ENCODE assay signal across 16 cellular contexts in genomic region chr1:33446590-33446989, GRCh38. TPM values are rescaled to one million over a fixed set of nuclear protein-coding genes. Genes with fewer than 3 reads are reported as not detected.
DNase-seq lines count a peak whose midpoint lies in the region; ATAC-seq and TF ChIP-seq lines count a peak whose summit lies in the region.
"Had no signal": no experiment of that assay in that cellular context is flagged by ENCODE, and none has a peak within 500 bp of the region (broad histone marks: within the 10 kb centered on the region; RNA-seq: fewer than 3 reads in every experiment).

No MANE protein-coding gene starts in this region.

- no peak overlapping the region for H3K27ac Mint-ChIP-seq in activated T-cell treated with anti-CD3 and anti-CD28 coated beads, Interleukin-2, amount 50 U/mL, for 72 hours
- H3K27ac Mint-ChIP-seq in activated T-cell treated with anti-CD3 and anti-CD28 coated beads, Interleukin-2, amount 50 U/mL, for 24 hours = no peak overlapping the region
- no peak overlapping the region for H3K27ac Mint-ChIP-seq in activated T-helper 1 cell treated with anti-CD3 and anti-CD28 coated beads, Interleukin-12 subunit alpha, Interleukin-12 subunit beta, Interleukin-2, Interleukin-4 antibody, amounts not matched to agents 30 ng/mL and 10 ng/mL and 1 ng/mL, durations not matched to agents 14 hours and 24 hours and 36 hours
- H3K27ac Mint-ChIP-seq in CD4-positive, alpha-beta memory T cell = no peak overlapping the region
- H3K27ac Mint-ChIP-seq: CD4-positive, alpha-beta T cell had no signal

- CTCF ChIA-PET in CD4-positive, alpha-beta memory T cell (lab: Charles Lee; ENCODE audit: partially characterized antibody) = interaction anchor here (1.4 kb wide), 1 partner anchor 24 kb away, joined by 4 read pairs; no protein-coding TSS in a partner anchor

- H3K18ac ChIP-seq in neuronal stem cell (ENCODE audit: low read length) = no peak overlapping the region

- no peak overlapping the region for H4K91ac ChIP-seq in neuronal stem cell (ENCODE audit: low read depth, low read length, poor library complexity)

- H3K36me3 Mint-ChIP-seq in activated T-cell treated with anti-CD3 and anti-CD28 coated beads, Interleukin-2, amount 50 U/mL, for 72 hours (ENCODE audit: insufficient read depth in 2 of 2) = no peaks in the 10 kb centered on the region
- H3K36me3 Mint-ChIP-seq in activated T-cell treated with anti-CD3 and anti-CD28 coated beads, Interleukin-2, amount 50 U/mL, for 24 hours (ENCODE audit: low read depth) = no peaks in the 10 kb centered on the region
- H3K36me3 Mint-ChIP-seq in activated T-helper 1 cell treated with anti-CD3 and anti-CD28 coated beads, Interleukin-12 subunit alpha, Interleukin-12 subunit beta, Interleukin-2, Interleukin-4 antibody, amounts not matched to agents 30 ng/mL and 10 ng/mL and 1 ng/mL, durations not matched to agents 14 hours and 24 hours and 36 hours (ENCODE audit: low read depth) = no peaks in the 10 kb centered on the region
- no peaks in the 10 kb centered on the region for H3K36me3 Mint-ChIP-seq in CD4-positive, alpha-beta memory T cell

- H3K4me3 Mint-ChIP-seq in activated T-cell treated with anti-CD3 and anti-CD28 coated beads, Interleukin-2, amount 50 U/mL, for 72 hours = no peak overlapping the region
- H3K4me3 Mint-ChIP-seq in activated T-cell treated with anti-CD3 and anti-CD28 coated beads, Interleukin-2, amount 50 U/mL, for 24 hours = no peak overlapping the region
- no peak overlapping the region for H3K4me3 Mint-ChIP-seq in activated T-helper 1 cell treated with anti-CD3 and anti-CD28 coated beads, Interleukin-12 subunit alpha, Interleukin-12 subunit beta, Interleukin-2, Interleukin-4 antibody, amounts not matched to agents 30 ng/mL and 10 ng/mL and 1 ng/mL, durations not matched to agents 14 hours and 24 hours and 36 hours
- no peak overlapping the region for H3K4me3 Mint-ChIP-seq in CD4-positive, alpha-beta memory T cell
- H3K4me3 Mint-ChIP-seq: CD4-positive, alpha-beta T cell had no signal

- no peak overlapping the region for H3K9ac ChIP-seq in neuronal stem cell (ENCODE audit: low read depth, low read length, poor library complexity)

- TF ChIP-seq CTCF in dorsolateral prefrontal cortex (IDR thresholded peaks at IDR 0.05 in 54 of 56, conservative IDR thresholded peaks at IDR 0.05 in 2 of 56; ENCODE audit: low read depth in 1 of 56, partially characterized antibody in 56 of 56) = no peak

- H2BK120ac ChIP-seq in neuronal stem cell (ENCODE audit: low read depth, low read length) = no peak overlapping the region

- WGBS in neuronal stem cell (ENCODE audit: extremely low coverage in 2 of 2, insufficient read length in 2 of 2, insufficient replicate concordance in 1 of 2), 2 donors = no CpG with 5 or more reads among the region's 3 CpGs

- H3K27ac ChIP-seq in neuronal stem cell (replicated peaks; ENCODE audit: low read length) (no peak overlapping the region), dorsolateral prefrontal cortex (no peak overlapping the region)
- H3K27ac ChIP-seq in CD4-positive, alpha-beta memory T cell (ENCODE audit: low read depth, low read length) = no peak overlapping the region
- H3K27ac ChIP-seq: SJCRH30 had no signal

- H3K4me3 ChIP-seq in neuronal stem cell (ENCODE audit: low read length in 2 of 2) (no peak overlapping the region), dorsolateral prefrontal cortex (no peak overlapping the region)
- no peak overlapping the region for H3K4me3 ChIP-seq in CD4-positive, alpha-beta memory T cell (ENCODE audit: low read length in 2 of 2)
- H3K4me3 ChIP-seq: SJCRH30 had no signal

- H3K4me1 ChIP-seq in neuronal stem cell (ENCODE audit: control insufficient read depth in 2 of 2, insufficient read depth in 1 of 2, low read depth in 1 of 2, low read length in 2 of 2) = peaks cover 0 to 8% of the 10 kb centered on the region in 2 donors
- no peaks in the 10 kb centered on the region for H3K4me1 ChIP-seq in CD4-positive, alpha-beta memory T cell (ENCODE audit: insufficient read depth, low read length)

- H2AFZ ChIP-seq in neuronal stem cell (ENCODE audit: low read length) = peak overlapping the region; percentile 9

- H3K27me3 Mint-ChIP-seq in activated T-cell treated with anti-CD3 and anti-CD28 coated beads, Interleukin-2, amount 50 U/mL, for 72 hours (ENCODE audit: low read depth) = peaks cover 21% of the 10 kb centered on the region
- H3K27me3 Mint-ChIP-seq in activated T-cell treated with anti-CD3 and anti-CD28 coated beads, Interleukin-2, amount 50 U/mL, for 24 hours = peaks cover 30% of the 10 kb centered on the region
- peaks cover 26% of the 10 kb centered on the region for H3K27me3 Mint-ChIP-seq in activated T-helper 1 cell treated with anti-CD3 and anti-CD28 coated beads, Interleukin-12 subunit alpha, Interleukin-12 subunit beta, Interleukin-2, Interleukin-4 antibody, amounts not matched to agents 30 ng/mL and 10 ng/mL and 1 ng/mL, durations not matched to agents 14 hours and 24 hours and 36 hours (ENCODE audit: insufficient read depth)
- H3K27me3 Mint-ChIP-seq in CD4-positive, alpha-beta memory T cell = peaks cover 8 to 16% of the 10 kb centered on the region in 2 donors

- peak; percentile 65 to 70 for ATAC-seq in activated T-cell treated with anti-CD3 and anti-CD28 coated beads, Interleukin-2, amount 50 U/mL, for 72 hours (replicated peaks in 1 of 2)

- DNase-seq in activated T-cell treated with anti-CD3 and anti-CD28 coated beads, Interleukin-2, amount 50 U/mL, for 72 hours = peak in 1 of 2 donors; percentile 14
- DNase-seq in activated T-cell treated with anti-CD3 and anti-CD28 coated beads, Interleukin-2, amount 50 U/mL, for 24 hours = no peak
- peak; percentile 43 for DNase-seq in NCI-H226
- peak; percentile 9 for DNase-seq in activated T-helper 1 cell treated with anti-CD3 and anti-CD28 coated beads, Interleukin-12 subunit alpha, Interleukin-12 subunit beta, Interleukin-2, Interleukin-4 antibody, amounts not matched to agents 30 ng/mL and 10 ng/mL and 1 ng/mL, durations not matched to agents 14 hours and 24 hours and 36 hours (ENCODE audit: low spot score)
- DNase-seq in neuronal stem cell (ENCODE audit: low spot score) = no peak
- DNase-seq in NCI-H524 treated with DMSO at 0.1 percent for 48 hours (lab: John Stamatoyannopoulos, UW) = no peak
- no peak for DNase-seq in CD4-positive, alpha-beta memory T cell
- DNase-seq in dorsolateral prefrontal cortex = no peak
- DNase-seq: Calu3; CD4-positive, alpha-beta T cell; GF-D8; KG1; NCI-H1105 treated with DMSO at 0.1 percent for 48 hours; NCI-H1694 treated with DMSO at 0.1 percent for 48 hours; NCI-H526; SJCRH30 had no signal

- POLR2A ChIA-PET in CD4-positive, alpha-beta memory T cell (lab: Charles Lee; ENCODE audit: partially characterized antibody) = no interaction called here

- no peak overlapping the region for H2BK5ac ChIP-seq in neuronal stem cell (ENCODE audit: low read length)

- intact Hi-C loops in activated T-helper 1 cell treated with anti-CD3 and anti-CD28 coated beads, Interleukin-12 subunit alpha, Interleukin-12 subunit beta, Interleukin-2, Interleukin-4 antibody, amounts not matched to agents 30 ng/mL and 10 ng/mL and 1 ng/mL, durations not matched to agents 14 hours and 24 hours and 36 hours (cut with micrococcal nuclease) = no loop called here
- intact Hi-C loops in CD4-positive, alpha-beta memory T cell (cut with micrococcal nuclease) = no loop called here
- intact Hi-C loops in dorsolateral prefrontal cortex (cut with DNase I) = no loop called here

- peaks cover 0 to 7% of the 10 kb centered on the region in 2 donors for H3K9me3 ChIP-seq in neuronal stem cell (replicated peaks in 1 of 2; ENCODE audit: control insufficient read depth in 2 of 2, insufficient read depth in 1 of 2, low read depth in 1 of 2, low read length in 2 of 2)
- H3K9me3 ChIP-seq in CD4-positive, alpha-beta memory T cell (ENCODE audit: control insufficient read depth in 1 of 2, low read length in 2 of 2) = no peaks in the 10 kb centered on the region
- H3K9me3 ChIP-seq: SJCRH30 had no signal

- H3K9me3 Mint-ChIP-seq in activated T-cell treated with anti-CD3 and anti-CD28 coated beads, Interleukin-2, amount 50 U/mL, for 72 hours = no peaks in the 10 kb centered on the region
- H3K9me3 Mint-ChIP-seq in activated T-cell treated with anti-CD3 and anti-CD28 coated beads, Interleukin-2, amount 50 U/mL, for 24 hours = no peaks in the 10 kb centered on the region
- H3K9me3 Mint-ChIP-seq in activated T-helper 1 cell treated with anti-CD3 and anti-CD28 coated beads, Interleukin-12 subunit alpha, Interleukin-12 subunit beta, Interleukin-2, Interleukin-4 antibody, amounts not matched to agents 30 ng/mL and 10 ng/mL and 1 ng/mL, durations not matched to agents 14 hours and 24 hours and 36 hours = no peaks in the 10 kb centered on the region
- no peaks in the 10 kb centered on the region for H3K9me3 Mint-ChIP-seq in CD4-positive, alpha-beta memory T cell
- H3K9me3 Mint-ChIP-seq: CD4-positive, alpha-beta T cell had no signal

- peaks cover 8% of the 10 kb centered on the region for H3K4me1 Mint-ChIP-seq in activated T-cell treated with anti-CD3 and anti-CD28 coated beads, Interleukin-2, amount 50 U/mL, for 72 hours (ENCODE audit: low read depth)
- H3K4me1 Mint-ChIP-seq in activated T-cell treated with anti-CD3 and anti-CD28 coated beads, Interleukin-2, amount 50 U/mL, for 24 hours (ENCODE audit: low read depth) = no peaks in the 10 kb centered on the region
- peaks cover 41% of the 10 kb centered on the region for H3K4me1 Mint-ChIP-seq in activated T-helper 1 cell treated with anti-CD3 and anti-CD28 coated beads, Interleukin-12 subunit alpha, Interleukin-12 subunit beta, Interleukin-2, Interleukin-4 antibody, amounts not matched to agents 30 ng/mL and 10 ng/mL and 1 ng/mL, durations not matched to agents 14 hours and 24 hours and 36 hours (ENCODE audit: low read depth)
- H3K4me1 Mint-ChIP-seq in CD4-positive, alpha-beta memory T cell = no peaks in the 10 kb centered on the region

- H3K27me3 ChIP-seq in neuronal stem cell (ENCODE audit: control insufficient read depth in 3 of 3, insufficient read depth in 3 of 3, low read depth in 1 of 3, low read length in 3 of 3) (no peaks in the 10 kb centered on the region), dorsolateral prefrontal cortex (no peaks in the 10 kb centered on the region)
- H3K27me3 ChIP-seq in CD4-positive, alpha-beta memory T cell (ENCODE audit: insufficient read depth, low read length) = no peaks in the 10 kb centered on the region

- H2BK15ac ChIP-seq in neuronal stem cell (ENCODE audit: low read length) = no peak overlapping the region

- H3K79me1 ChIP-seq in neuronal stem cell (ENCODE audit: low read depth, low read length) = no peaks in the 10 kb centered on the region

- H2AK5ac ChIP-seq in neuronal stem cell (ENCODE audit: low read depth, low read length) = no peak overlapping the region

- H2BK12ac ChIP-seq in neuronal stem cell (ENCODE audit: low read length) = no peak overlapping the region

- H3K4ac ChIP-seq in neuronal stem cell (ENCODE audit: low read length) = no peak overlapping the region

- no peak overlapping the region for H3K23ac ChIP-seq in neuronal stem cell (ENCODE audit: low read depth, low read length, poor library complexity)

- H3K36me3 ChIP-seq in neuronal stem cell (replicated peaks in 1 of 2; ENCODE audit: control insufficient read depth in 2 of 2, insufficient read depth in 2 of 2, low read length in 2 of 2) = no peaks in the 10 kb centered on the region
- H3K36me3 ChIP-seq in CD4-positive, alpha-beta memory T cell (ENCODE audit: insufficient read depth, low read length) = no peaks in the 10 kb centered on the region
- H3K36me3 ChIP-seq: SJCRH30 had no signal

- H3K14ac ChIP-seq in neuronal stem cell (ENCODE audit: low read length) = no peak overlapping the region

- H3K4me2 ChIP-seq in neuronal stem cell (ENCODE audit: insufficient read depth, low read length, poor library complexity, severe bottlenecking) = no peak overlapping the region

- no peak overlapping the region for H4K8ac ChIP-seq in neuronal stem cell (ENCODE audit: low read depth, low read length)

RNA-seq across cellular contexts. Expression of gene PHC2, which starts 15.7 kb away (rescaled TPM):
- 10 to 100 TPM; 29.4 to 31.5 TPM for total RNA-seq in activated T-cell treated with anti-CD3 and anti-CD28 coated beads, Interleukin-2, amount 50 U/mL, for 72 hours
- total RNA-seq in activated T-helper 1 cell treated with anti-CD3 and anti-CD28 coated beads, Interleukin-12 subunit alpha, Interleukin-12 subunit beta, Interleukin-2, Interleukin-4 antibody, amounts not matched to agents 30 ng/mL and 10 ng/mL and 1 ng/mL, durations not matched to agents 14 hours and 24 hours and 36 hours = 36.7 and 40.1 TPM in 2 replicates
- polyA plus RNA-seq in neuronal stem cell (2013, experiment 1 of 2) = 128 TPM
- polyA plus RNA-seq in neuronal stem cell (2013, experiment 2 of 2) = 124 TPM
- total RNA-seq in CD4-positive, alpha-beta memory T cell = 10 to 100 TPM; 34.5 to 35.6 TPM
- 10 to 100 TPM; 11.3 to 26.3 TPM for polyA plus RNA-seq in CD4-positive, alpha-beta memory T cell
- total RNA-seq in dorsolateral prefrontal cortex = 100 to 1,000 TPM in 34 of 120 experiments, 10 to 100 TPM in 86; 68.2 to 158 (median 93.1) TPM

RNA-seq across cellular contexts. Expression of gene ZSCAN20, which starts 25.9 kb away (rescaled TPM):
- total RNA-seq in activated T-cell treated with anti-CD3 and anti-CD28 coated beads, Interleukin-2, amount 50 U/mL, for 72 hours = 1 to 10 TPM; 3.1 to 3.3 TPM
- 2.5 and 2.8 TPM in 2 replicates for total RNA-seq in activated T-helper 1 cell treated with anti-CD3 and anti-CD28 coated beads, Interleukin-12 subunit alpha, Interleukin-12 subunit beta, Interleukin-2, Interleukin-4 antibody, amounts not matched to agents 30 ng/mL and 10 ng/mL and 1 ng/mL, durations not matched to agents 14 hours and 24 hours and 36 hours
- polyA plus RNA-seq in neuronal stem cell (2013, experiment 1 of 2) = 2.1 TPM
- 2.0 TPM for polyA plus RNA-seq in neuronal stem cell (2013, experiment 2 of 2)
- total RNA-seq in CD4-positive, alpha-beta memory T cell = 1 to 10 TPM; 3.8 to 3.9 TPM
- polyA plus RNA-seq in CD4-positive, alpha-beta memory T cell = under 1 TPM in 1 of 2 donors, not detected in 1; 0.73 TPM
- 10 to 100 TPM in 20 of 120 experiments, 1 to 10 TPM in 100; 4.8 to 12.9 (median 8.1) TPM for total RNA-seq in dorsolateral prefrontal cortex

Comparison
In these comparisons a context has a peak if more than half of its experiments do, and no peak if none do; other contexts are left out.
1. DNase-seq: peak in NCI-H226 (single experiment) and activated T-helper 1 cell treated with anti-CD3 and anti-CD28 coated beads, Interleukin-12 subunit alpha, Interleukin-12 subunit beta, Interleukin-2, Interleukin-4 antibody, amounts not matched to agents 30 ng/mL and 10 ng/mL and 1 ng/mL, durations not matched to agents 14 hours and 24 hours and 36 hours (single experiment); none in activated T-cell treated with anti-CD3 and anti-CD28 coated beads, Interleukin-2, amount 50 U/mL, for 24 hours (single experiment), neuronal stem cell (single experiment), NCI-H524 treated with DMSO at 0.1 percent for 48 hours (single experiment), CD4-positive, alpha-beta memory T cell (0 of 5) and dorsolateral prefrontal cortex (0 of 10).